15 cellular contexts compared by ENCODE assay signal in the genomic region with DNA sequence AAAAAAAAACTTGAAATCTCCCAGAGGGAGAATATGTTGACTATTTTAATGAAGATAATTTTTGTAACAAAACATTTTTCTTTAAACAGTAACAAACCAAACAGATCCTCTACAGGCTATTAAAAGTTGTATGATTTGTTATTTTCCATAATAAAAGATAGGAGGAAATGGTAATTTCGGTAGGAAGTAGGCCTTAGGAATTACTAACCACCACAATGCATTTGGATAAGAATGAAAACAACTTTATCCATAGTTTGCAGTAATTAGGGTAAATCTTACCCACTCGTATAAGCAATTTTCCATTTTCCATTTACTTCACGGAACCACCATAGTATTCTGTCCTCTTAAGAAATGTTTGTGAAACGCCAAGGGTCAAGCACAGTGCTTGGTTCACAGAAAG. TPM values are rescaled to one million over a fixed set of nuclear protein-coding genes. Genes with fewer than 3 reads are reported as not detected.
DNase-seq lines count a peak whose midpoint lies in the region; ATAC-seq and TF ChIP-seq lines count a peak whose summit lies in the region.
"Had no signal": no experiment of that assay in that cellular context is flagged by ENCODE, and none has a peak within 500 bp of the region (broad histone marks: within the 10 kb centered on the region; RNA-seq: fewer than 3 reads in every experiment).

No MANE protein-coding gene starts in this region.

- peak overlapping the region; percentile 69; the same call in 2 of the 3 replicates for H2BK15ac ChIP-seq in IMR-90 (ENCODE audit: low read depth, low read length)

- H3K9me1 ChIP-seq in IMR-90 (ENCODE audit: insufficient read depth, low read length) = no peaks in the 10 kb centered on the region; the same call in 1 of the 2 replicates

- peak overlapping the region; percentile 87 for H4K91ac ChIP-seq in IMR-90 (ENCODE audit: insufficient read depth, low read depth, low read length)

- dilution Hi-C loops in IMR-90 (cut with HindIII; ENCODE audit: low sequenced_read_pairs, unreplicated experiment) = no loop called here

- H3K4me2 ChIP-seq in IMR-90 (ENCODE audit: low read depth, low read length) = peak overlapping the region; percentile 78
- no peak overlapping the region for H3K4me2 ChIP-seq in neural cell (ENCODE audit: low read length)
- H3K4me2 ChIP-seq: PC-9 had no signal

- H4K20me1 ChIP-seq in IMR-90 (ENCODE audit: insufficient read depth, low read length) (no peaks in the 10 kb centered on the region), neural cell (ENCODE audit: insufficient read depth) (no peaks in the 10 kb centered on the region)

- H3K9me3 Mint-ChIP-seq in endothelial cell (ENCODE audit: unreplicated experiment) = no peaks in the 10 kb centered on the region

- H2AK9ac ChIP-seq in IMR-90 (replicated peaks; ENCODE audit: low read depth, low read length, poor library complexity) = no peak overlapping the region

- TF ChIP-seq RAD21 in IMR-90 (IDR thresholded peaks at IDR 0.05; ENCODE audit: low read length) = no peak
- TF ChIP-seq RAD21 in neural cell (conservative IDR thresholded peaks at IDR 0.05) = no peak

- H3K4me3 ChIP-seq in IMR-90 (ENCODE audit: insufficient read depth, low read depth, low read length) (no peak overlapping the region), neural cell (ENCODE audit: low read length) (peak overlapping the region; percentile 18), MG63 (no peak overlapping the region)
- H3K4me3 ChIP-seq: PC-9, SJSA1 had no signal

- H3K4me1 ChIP-seq in ES-I3 (ENCODE audit: insufficient read depth, low read length) (no peaks in the 10 kb centered on the region; the same call in 1 of the 2 replicates), IMR-90 (ENCODE audit: control insufficient read depth, insufficient read depth, low read length) (peaks cover 7% of the 10 kb centered on the region; the same call in 1 of the 2 replicates)

- H2BK20ac ChIP-seq in IMR-90 (ENCODE audit: low read depth, low read length) = peak overlapping the region; percentile 97

- TF ChIP-seq POLR2A in IMR-90 (IDR thresholded peaks at IDR 0.05; ENCODE audit: low read depth, low read length) = no peak

- in situ Hi-C loops in IMR-90 (cut with MboI; ENCODE audit: low sequenced_read_pairs) = no loop called here

- no peak overlapping the region for H3K4me3 Mint-ChIP-seq in endothelial cell (ENCODE audit: unreplicated experiment)

- WGBS in IMR-90 (ENCODE audit: extremely low coverage in 2 of 2, insufficient read length in 1 of 2), 2 experiments = no CpG with 5 or more reads among the region's 4 CpGs

- H3K14ac ChIP-seq in IMR-90 (replicated peaks; ENCODE audit: low read depth, low read length) = peak overlapping the region; percentile 86

- peaks cover 32 to 46% of the 10 kb centered on the region in 2 experiments for H3K79me1 ChIP-seq in IMR-90 (ENCODE audit: low read depth in 1 of 2, low read length in 2 of 2)

- POLR2A ChIA-PET in IMR-90 (lab: Charles Lee; ENCODE audit: unreplicated experiment) = no interaction called here

- peak overlapping the region; percentile 85; the same call in 1 of the 2 replicates for H3K56ac ChIP-seq in IMR-90 (ENCODE audit: extremely low read depth, insufficient read depth, low read length)

- H3K27me3 Mint-ChIP-seq in endothelial cell (ENCODE audit: unreplicated experiment) = peaks cover 5% of the 10 kb centered on the region

- H3K27me3 ChIP-seq in IMR-90 (ENCODE audit: control insufficient read depth, insufficient read depth, low read length) (no peaks in the 10 kb centered on the region), neural cell (ENCODE audit: insufficient read depth, low read depth, low read length) (peaks cover 14% of the 10 kb centered on the region), MG63 (no peaks in the 10 kb centered on the region)
- H3K27me3 ChIP-seq: SJSA1 had no signal

- H2AK5ac ChIP-seq in IMR-90 (ENCODE audit: low read depth, low read length) = peak overlapping the region; percentile 29; the same call in 1 of the 2 replicates

- H3K9me2 ChIP-seq in neural cell (ENCODE audit: insufficient read depth, low read length) = no peaks in the 10 kb centered on the region

- H3K27ac Mint-ChIP-seq in endothelial cell (ENCODE audit: unreplicated experiment) = peak overlapping the region; percentile 82

- H3K4ac ChIP-seq in IMR-90 (ENCODE audit: low read depth, low read length) = peak overlapping the region; percentile 80; the same call in 1 of the 2 replicates

- BruUV-seq in IMR-90 (replicated peaks; lab: Mats Ljungman, UMichigan) = no TSS peak

- TF ChIP-seq CTCF in IMR-90 (conservative IDR thresholded peaks at IDR 0.05; ENCODE audit: low read depth, low read length) (no peak), endothelial cell (IDR thresholded peaks at IDR 0.05; ENCODE audit: unreplicated experiment) (no peak), neural cell (IDR thresholded peaks at IDR 0.05; ENCODE audit: poor library complexity, severe bottlenecking) (no peak)

- H3K79me2 ChIP-seq in neural cell (replicated peaks; ENCODE audit: insufficient read depth, low read length) = peaks cover 6% of the 10 kb centered on the region

- H2AFZ ChIP-seq in IMR-90 (replicated peaks; ENCODE audit: low read length, poor library complexity) (no peak overlapping the region), neural cell (ENCODE audit: low read depth, low read length) (no peak overlapping the region)
- H2AFZ ChIP-seq: PC-9 had no signal

- peak overlapping the region; percentile 82 for H4K5ac ChIP-seq in IMR-90 (ENCODE audit: low read depth, low read length)

- H2BK120ac ChIP-seq in IMR-90 (ENCODE audit: low read depth, low read length) = peak overlapping the region; percentile 91

- CTCF ChIA-PET in IMR-90 (lab: Yijun Ruan, JAX) = interaction anchor here (1.2 kb wide), 1 partner anchor 10 kb away, joined by 6 read pairs; no protein-coding TSS in a partner anchor

- H3K9ac ChIP-seq in ES-I3 (ENCODE audit: low read depth, low read length) = peak overlapping the region; percentile 82; the same call in 1 of the 2 replicates
- H3K9ac ChIP-seq in IMR-90 (ENCODE audit: low read depth, low read length) = no peak overlapping the region
- no peak overlapping the region for H3K9ac ChIP-seq in neural cell (ENCODE audit: low read length)

- DNase-seq in IMR-90 (no peak), endothelial cell (ENCODE audit: low spot score) (no peak), Ammon's horn (ENCODE audit: low spot score) (no peak), MG63 (no peak), GDM1 (lab: John Stamatoyannopoulos, UW) (no peak)
- DNase-seq: MV-4-11, NCI-H2171 treated with DMSO at 0.1 percent for 48 hours, NCI-H446 treated with DMSO at 0.1 percent for 48 hours, PC-9, SW 1271 had no signal

- H3K4me1 Mint-ChIP-seq in endothelial cell (ENCODE audit: unreplicated experiment) = peaks cover 20% of the 10 kb centered on the region

- peak overlapping the region; percentile 79; the same call in 1 of the 2 replicates for H3K23ac ChIP-seq in IMR-90 (ENCODE audit: low read depth, low read length)

- peak overlapping the region; percentile 99 for H3K18ac ChIP-seq in IMR-90 (ENCODE audit: low read depth, low read length)

- ATAC-seq in IMR-90 (ENCODE audit: low read depth) (no peak), HG02623 (IDR thresholded peaks at IDR 0.05; ENCODE audit: unreplicated experiment) (no peak)

- H3K27ac ChIP-seq in IMR-90 (ENCODE audit: insufficient read depth, low read length) (peak overlapping the region; percentile 82; the same call in 1 of the 2 replicates), neural cell (ENCODE audit: low read length) (no peak overlapping the region)
- H3K27ac ChIP-seq: C4-2B, PC-9, SJSA1 had no signal

- H3K9me3 ChIP-seq in ES-I3 (ENCODE audit: control insufficient read depth, insufficient read depth, low read length) (no peaks in the 10 kb centered on the region), IMR-90 (ENCODE audit: control insufficient read depth, insufficient read depth, low read length) (peaks cover 7% of the 10 kb centered on the region), neural cell (ENCODE audit: low read length) (no peaks in the 10 kb centered on the region), MG63 (peaks cover 7% of the 10 kb centered on the region)

- TF ChIP-seq EP300 in neural cell (conservative IDR thresholded peaks at IDR 0.05; ENCODE audit: poor library complexity, severe bottlenecking) = no peak

- H3K36me3 Mint-ChIP-seq in endothelial cell (ENCODE audit: low read depth, unreplicated experiment) = peaks cover 4% of the 10 kb centered on the region

- H3K36me3 ChIP-seq in ES-I3 (ENCODE audit: insufficient read depth, low read length) = no peaks in the 10 kb centered on the region
- no peaks in the 10 kb centered on the region for H3K36me3 ChIP-seq in IMR-90 (ENCODE audit: control insufficient read depth, insufficient read depth, low read length)
- no peaks in the 10 kb centered on the region for H3K36me3 ChIP-seq in neural cell (ENCODE audit: insufficient read depth, low read length)
- H3K36me3 ChIP-seq in MG63 = no peaks in the 10 kb centered on the region

- intact Hi-C loops in IMR-90 (cut with micrococcal nuclease) = no loop called here

- H2BK5ac ChIP-seq in IMR-90 (ENCODE audit: low read depth, low read length, poor library complexity, severe bottlenecking) = peak overlapping the region; percentile 97

- peak overlapping the region; percentile 49 to 81; a peak in 3 of 4 replicates for H4K8ac ChIP-seq in IMR-90 (ENCODE audit: low read depth in 2 of 2, low read length in 2 of 2)

- peaks cover 3% of the 10 kb centered on the region for H3F3A ChIP-seq in neural cell (ENCODE audit: insufficient read depth, low read length, poor library complexity, severe bottlenecking)

TF ChIP-seq in IMR-90, 13 proteins besides CTCF, POLR2A, EP300 and RAD21:
- TF ChIP-seq CEBPB (IDR thresholded peaks at IDR 0.05; ENCODE audit: low read depth, low read length) (no peak), RFX5 (IDR thresholded peaks at IDR 0.05; ENCODE audit: low read depth, low read length) (no peak), MAFK (IDR thresholded peaks at IDR 0.05; ENCODE audit: low read depth, low read length) (no peak), RCOR1 (IDR thresholded peaks at IDR 0.05; ENCODE audit: insufficient replicate concordance, low read length) (no peak), FOS (IDR thresholded peaks at IDR 0.05; ENCODE audit: low read depth, low read length) (no peak)

TF ChIP-seq in neural cell, 6 proteins besides CTCF, POLR2A, EP300 and RAD21 (continues in another document):
- TF ChIP-seq EZH2 (IDR thresholded peaks at IDR 0.05; ENCODE audit: borderline replicate concordance, insufficient read depth, low read length, poor library complexity, severe bottlenecking) (no peak), TAF1 (IDR thresholded peaks at IDR 0.05; ENCODE audit: low read depth) (no peak)

RNA-seq across cellular contexts. Expression of gene USP44, which starts 6.0 kb away (rescaled TPM):
- total RNA-seq in IMR-90 (2012; rRNA removed) (33.5 and 40.3 TPM in 2 replicates), endothelial cell (ENCODE audit: unreplicated experiment) (10.4 TPM)
- polyA plus RNA-seq in IMR-90 (2012; rRNA removed) (10.3 and 13.0 TPM in 2 replicates), neural cell (3.2 and 3.7 TPM in 2 replicates)
- polyA plus RNA-seq in IMR-90 (2012; cell fraction: cytosol; rRNA removed) = 5.0 and 5.1 TPM in 2 replicates
- 6.5 and 43.3 TPM in 2 replicates for polyA plus RNA-seq in IMR-90 (2012; cell fraction: nucleus; rRNA removed; ENCODE audit: low replicate concordance)
- polyA minus RNA-seq in neural cell = 6.8 TPM in 2 replicates
- total RNA-seq in MG63 (2014; rRNA removed; shearing (Covaris generic); ENCODE audit: low replicate concordance) = 0.27 TPM in 1 of 2 replicates, not detected in the other
